Comparison of ENCODE assay signal across 20 cellular contexts in the genomic region with DNA sequence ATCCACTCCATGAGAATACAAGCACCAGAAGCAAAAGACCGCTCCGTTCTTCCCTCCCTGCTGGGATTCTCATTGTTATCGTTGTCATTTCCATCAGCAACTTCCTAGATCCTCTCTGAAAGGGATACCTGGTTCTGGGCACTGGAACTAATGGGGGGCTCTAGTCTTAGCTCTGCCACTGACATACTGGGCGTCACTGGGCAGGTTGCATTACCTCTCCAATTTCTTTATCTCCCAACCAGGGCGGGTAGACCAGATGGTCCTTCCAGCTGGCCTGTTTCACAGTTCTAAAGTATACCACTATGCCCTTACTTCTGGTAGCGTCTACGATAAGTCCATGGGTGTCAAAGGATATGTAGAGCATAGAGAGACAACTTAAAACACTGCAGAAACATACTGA. TPM values are rescaled to one million over a fixed set of nuclear protein-coding genes. Genes with fewer than 3 reads are reported as not detected.
DNase-seq lines count a peak whose midpoint lies in the region; ATAC-seq, FAIRE-seq and TF ChIP-seq lines count a peak whose summit lies in the region.
"Had no signal": no experiment of that assay in that cellular context is flagged by ENCODE, and none has a peak within 500 bp of the region (broad histone marks: within the 10 kb centered on the region; RNA-seq: fewer than 3 reads in every experiment).

No MANE protein-coding gene starts in this region.

- no peak for FAIRE-seq in HTR-8/SVneo (lab: Jason Lieb, UNC)

- H2BK120ac ChIP-seq in neuronal stem cell (ENCODE audit: low read depth, low read length) = no peak overlapping the region

- H3K27ac Mint-ChIP-seq in CD4-positive, alpha-beta T cell = no peak overlapping the region
- H3K27ac Mint-ChIP-seq: CD14-positive monocyte had no signal

- H3K27me3 Mint-ChIP-seq in CD4-positive, alpha-beta T cell = peaks cover 20% of the 10 kb centered on the region

- H2BK12ac ChIP-seq in neuronal stem cell (ENCODE audit: low read length) = no peak overlapping the region

- H2AFZ ChIP-seq in neuronal stem cell (ENCODE audit: low read length) = no peak overlapping the region
- H2AFZ ChIP-seq: PC-9 had no signal

- no peaks in the 10 kb centered on the region for H3K79me1 ChIP-seq in neuronal stem cell (ENCODE audit: low read depth, low read length)

- no peak overlapping the region for H3K4me3 ChIP-seq in neuronal stem cell (ENCODE audit: low read length in 2 of 2)
- H3K4me3 ChIP-seq: HAP-1, K562, PC-9 had no signal

- H3K14ac ChIP-seq in neuronal stem cell (ENCODE audit: low read length) = no peak overlapping the region

- H3K18ac ChIP-seq in neuronal stem cell (ENCODE audit: low read length) = peak overlapping the region; percentile 17

- no peak for TF ChIP-seq CTCF in CD4-positive, alpha-beta T cell (IDR thresholded peaks at IDR 0.05)

- H3K27ac ChIP-seq in CD4-positive, alpha-beta T cell (ENCODE audit: low read depth, low read length) = no peak overlapping the region
- no peak overlapping the region for H3K27ac ChIP-seq in neuronal stem cell (replicated peaks; ENCODE audit: low read length)
- H3K27ac ChIP-seq: PC-9, RWPE1 had no signal

- H3K36me3 ChIP-seq in neuronal stem cell (replicated peaks in 1 of 2; ENCODE audit: control insufficient read depth in 2 of 2, insufficient read depth in 2 of 2, low read length in 2 of 2) = no peaks in the 10 kb centered on the region
- H3K36me3 ChIP-seq: HAP-1 had no signal

- H3K9me3 Mint-ChIP-seq in CD4-positive, alpha-beta T cell = no peaks in the 10 kb centered on the region

- no peak overlapping the region for H2BK15ac ChIP-seq in neuronal stem cell (ENCODE audit: low read length)

- H3K27me3 ChIP-seq in CD4-positive, alpha-beta T cell (ENCODE audit: control insufficient read depth, insufficient read depth, low read length) = no peaks in the 10 kb centered on the region
- peaks cover 0 to 6% (median 0%) of the 10 kb centered on the region in 3 experiments for H3K27me3 ChIP-seq in neuronal stem cell (ENCODE audit: control insufficient read depth in 3 of 3, insufficient read depth in 3 of 3, low read depth in 1 of 3, low read length in 3 of 3)

- peak overlapping the region; percentile 17 for H3K4me3 Mint-ChIP-seq in CD4-positive, alpha-beta T cell

- no peaks in the 10 kb centered on the region for H3K9me3 ChIP-seq in CD4-positive, alpha-beta T cell (ENCODE audit: control insufficient read depth, low read length)
- H3K9me3 ChIP-seq in neuronal stem cell (replicated peaks in 1 of 2; ENCODE audit: control insufficient read depth in 2 of 2, insufficient read depth in 1 of 2, low read depth in 1 of 2, low read length in 2 of 2) = peaks cover 0 to 2% of the 10 kb centered on the region in 2 donors
- H3K9me3 ChIP-seq: HAP-1 had no signal

- no peak overlapping the region for H2BK5ac ChIP-seq in neuronal stem cell (ENCODE audit: low read length)

- peaks cover 0 to 3% of the 10 kb centered on the region in 2 donors for H3K4me1 ChIP-seq in neuronal stem cell (ENCODE audit: control insufficient read depth in 2 of 2, insufficient read depth in 1 of 2, low read depth in 1 of 2, low read length in 2 of 2)
- H3K4me1 ChIP-seq: HAP-1 had no signal

- no peak overlapping the region for H4K8ac ChIP-seq in neuronal stem cell (ENCODE audit: low read depth, low read length)

- WGBS in neuronal stem cell (ENCODE audit: extremely low coverage in 2 of 2, insufficient read length in 2 of 2, insufficient replicate concordance in 1 of 2), 2 donors = no CpG with 5 or more reads among the region's 7 CpGs

- ATAC-seq in CD4-positive, alpha-beta T cell (ENCODE audit: poor library complexity) = no peak
- ATAC-seq in GM21447 (IDR thresholded peaks at IDR 0.05; ENCODE audit: unreplicated experiment) = no peak
- ATAC-seq: K562 had no signal

- no peak overlapping the region for H3K9ac ChIP-seq in neuronal stem cell (ENCODE audit: low read depth, low read length, poor library complexity)

- no peaks in the 10 kb centered on the region for H3K4me1 Mint-ChIP-seq in CD4-positive, alpha-beta T cell (ENCODE audit: low read depth)

- POLR2A ChIA-PET in CD4-positive, alpha-beta T cell (lab: Charles Lee) = no interaction called here

- no peak overlapping the region for H3K23ac ChIP-seq in neuronal stem cell (ENCODE audit: low read depth, low read length, poor library complexity)

- no peak for DNase-seq in CD4-positive, alpha-beta T cell
- DNase-seq in NCI-H2171 (lab: John Stamatoyannopoulos, UW) = peak; percentile 39
- DNase-seq in cerebellar cortex (ENCODE audit: low spot score) = peak; percentile 57
- DNase-seq in neuronal stem cell (ENCODE audit: low spot score) = no peak
- no peak for DNase-seq in HTR-8/SVneo (ENCODE audit: insufficient read length, low spot score)
- no peak for DNase-seq in NK-92 (lab: John Stamatoyannopoulos, UW; ENCODE audit: unreplicated experiment)
- no peak for DNase-seq in OCI-M2 (lab: John Stamatoyannopoulos, UW; ENCODE audit: unreplicated experiment)
- DNase-seq: 8988T, GDM1, NCI-H1092 treated with DMSO at 0.1 percent for 48 hours, NCI-H187, NCI-H446, NCI-H748 treated with DMSO at 0.1 percent for 48 hours, PC-9 had no signal

- CTCF ChIA-PET in CD4-positive, alpha-beta T cell (lab: Charles Lee) = no interaction called here

- H3K4ac ChIP-seq in neuronal stem cell (ENCODE audit: low read length) = no peak overlapping the region

- intact Hi-C loops in CD4-positive, alpha-beta T cell (cut with DNase I, micrococcal nuclease) = no loop called here

- H2AK5ac ChIP-seq in neuronal stem cell (ENCODE audit: low read depth, low read length) = no peak overlapping the region

- H3K4me2 ChIP-seq in neuronal stem cell (ENCODE audit: insufficient read depth, low read length, poor library complexity, severe bottlenecking) = no peak overlapping the region
- H3K4me2 ChIP-seq: PC-9 had no signal

- H3K36me3 Mint-ChIP-seq in CD4-positive, alpha-beta T cell (ENCODE audit: low read depth) = no peaks in the 10 kb centered on the region
- H3K36me3 Mint-ChIP-seq: CD14-positive monocyte had no signal

- H4K91ac ChIP-seq in neuronal stem cell (ENCODE audit: low read depth, low read length, poor library complexity) = no peak overlapping the region

RNA-seq across cellular contexts. Expression of a gene that starts 1.4 kb away (rescaled TPM):
- not detected for total RNA-seq in CD4-positive, alpha-beta T cell
- polyA plus RNA-seq in neuronal stem cell (2013, experiment 1 of 2) = 0.06 TPM
- 0.08 TPM for polyA plus RNA-seq in neuronal stem cell (2013, experiment 2 of 2)
- total RNA-seq: K562 had no signal
- polyA plus RNA-seq: AG04450, K562 had no signal

RNA-seq across cellular contexts. Expression of a gene that starts 20.4 kb away (rescaled TPM):
- total RNA-seq in CD4-positive, alpha-beta T cell = 10 to 100 TPM; 73.5 to 73.8 TPM
- 33.4 TPM for polyA plus RNA-seq in neuronal stem cell (2013, experiment 1 of 2)
- polyA plus RNA-seq in neuronal stem cell (2013, experiment 2 of 2) = 32.1 TPM

RNA-seq across cellular contexts. Expression of a gene that starts 36.3 kb away (rescaled TPM):
- 100 to 1,000 TPM; 144 to 145 TPM for total RNA-seq in CD4-positive, alpha-beta T cell
- polyA plus RNA-seq in neuronal stem cell (2013, experiment 1 of 2) = not detected
- not detected for polyA plus RNA-seq in neuronal stem cell (2013, experiment 2 of 2)
- total RNA-seq: PC-9 had no signal
- polyA plus RNA-seq: AG04450 had no signal

Comparison
In these comparisons a context has a peak if more than half of its experiments do, and no peak if none do; other contexts are left out.
1. DNase-seq: peak in NCI-H2171 (single experiment) and cerebellar cortex (single experiment); none in CD4-positive, alpha-beta T cell (0 of 10), neuronal stem cell (single experiment), HTR-8/SVneo (single experiment), NK-92 (single experiment) and OCI-M2 (single experiment).